Comparison of ENCODE assay signal across 1 cellular context in the genomic region with DNA sequence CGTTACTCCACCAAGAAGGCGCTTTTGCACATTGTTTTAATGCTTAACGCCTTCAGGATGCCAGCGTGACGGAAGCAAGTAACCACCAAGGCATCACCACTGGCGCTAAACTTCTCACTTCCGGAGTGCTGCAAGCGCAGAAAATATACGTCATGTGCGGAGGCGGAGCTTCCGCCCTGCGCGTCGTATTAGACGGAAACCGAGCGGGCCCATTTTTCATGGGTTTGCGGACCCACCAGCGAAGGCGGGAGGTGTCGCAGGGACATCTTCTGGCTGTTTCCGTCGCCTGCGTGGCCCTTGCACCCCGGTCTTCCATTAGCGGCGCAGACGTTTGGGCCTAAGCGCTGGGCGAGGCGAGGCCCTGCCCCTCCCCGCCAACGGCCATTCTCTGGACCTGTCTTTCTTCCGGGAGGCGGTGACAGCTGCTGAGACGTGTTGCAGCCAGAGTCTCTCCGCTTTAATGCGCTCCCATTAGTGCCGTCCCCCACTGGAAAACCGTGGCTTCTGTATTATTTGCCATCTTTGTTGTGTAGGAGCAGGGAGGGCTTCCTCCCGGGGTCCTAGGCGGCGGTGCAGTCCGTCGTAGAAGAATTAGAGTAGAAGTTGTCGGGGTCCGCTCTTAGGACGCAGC.
TF ChIP-seq lines count a peak whose summit lies in the region.

A gene (plus strand): TSS at position 403 of the 631 bp plus-strand sequence. CDS start 235 bp downstream, outside the sequence.

TF ChIP-seq in HepG2, 621 proteins besides CTCF, POLR2A, EP300 and RAD21 (continued from another document and continues in another):
- TF ChIP-seq ZKSCAN1 (IDR thresholded peaks at IDR 0.05; ENCODE audit: low read length) (peak; percentile 62; the same call in 1 of the 2 replicates), ZNF225 (CRISPR knock-in tag; IDR thresholded peaks at IDR 0.05) (peak; percentile 35; the same call in 1 of the 2 replicates), ZNF589 (CRISPR knock-in tag; conservative IDR thresholded peaks at IDR 0.05) (peak; percentile 46; the same call in 1 of the 2 replicates), HOXA7 (CRISPR knock-in tag; IDR thresholded peaks at IDR 0.05) (no peak), ISX (CRISPR knock-in tag; conservative IDR thresholded peaks at IDR 0.05) (no peak), ZNF615 (CRISPR knock-in tag; IDR thresholded peaks at IDR 0.05; ENCODE audit: borderline replicate concordance) (no peak), ZSCAN22 (CRISPR knock-in tag; IDR thresholded peaks at IDR 0.05) (no peak), ZNF10 (CRISPR knock-in tag; IDR thresholded peaks at IDR 0.05; ENCODE audit: borderline replicate concordance, low read depth) (no peak), PAF1 (CRISPR knock-in tag; IDR thresholded peaks at IDR 0.05) (no peak), SIX1 (CRISPR knock-in tag; IDR thresholded peaks at IDR 0.05; ENCODE audit: borderline replicate concordance) (0 out of 2 replicates have a peak, but pooled peaks have one; percentile 34), CHCHD3 (CRISPR knock-in tag; IDR thresholded peaks at IDR 0.05) (no peak), ONECUT2 (CRISPR knock-in tag; IDR thresholded peaks at IDR 0.05) (no peak), ZFYVE20 (CRISPR knock-in tag; IDR thresholded peaks at IDR 0.05; ENCODE audit: borderline replicate concordance, low read depth) (0 out of 2 replicates have a peak, but pooled peaks have one; percentile 42), MLLT10 (CRISPR knock-in tag; IDR thresholded peaks at IDR 0.05) (no peak), SMAD3 (CRISPR knock-in tag; IDR thresholded peaks at IDR 0.05) (peak; percentile 89)
- TF ChIP-seq, protein P1, sequence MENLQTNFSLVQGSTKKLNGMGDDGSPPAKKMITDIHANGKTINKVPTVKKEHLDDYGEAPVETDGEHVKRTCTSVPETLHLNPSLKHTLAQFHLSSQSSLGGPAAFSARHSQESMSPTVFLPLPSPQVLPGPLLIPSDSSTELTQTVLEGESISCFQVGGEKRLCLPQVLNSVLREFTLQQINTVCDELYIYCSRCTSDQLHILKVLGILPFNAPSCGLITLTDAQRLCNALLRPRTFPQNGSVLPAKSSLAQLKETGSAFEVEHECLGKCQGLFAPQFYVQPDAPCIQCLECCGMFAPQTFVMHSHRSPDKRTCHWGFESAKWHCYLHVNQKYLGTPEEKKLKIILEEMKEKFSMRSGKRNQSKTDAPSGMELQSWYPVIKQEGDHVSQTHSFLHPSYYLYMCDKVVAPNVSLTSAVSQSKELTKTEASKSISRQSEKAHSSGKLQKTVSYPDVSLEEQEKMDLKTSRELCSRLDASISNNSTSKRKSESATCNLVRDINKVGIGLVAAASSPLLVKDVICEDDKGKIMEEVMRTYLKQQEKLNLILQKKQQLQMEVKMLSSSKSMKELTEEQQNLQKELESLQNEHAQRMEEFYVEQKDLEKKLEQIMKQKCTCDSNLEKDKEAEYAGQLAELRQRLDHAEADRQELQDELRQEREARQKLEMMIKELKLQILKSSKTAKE (CRISPR knock-in tag; IDR thresholded peaks at IDR 0.05; ENCODE audit: borderline replicate concordance) = no peak; the same call in 1 of the 2 replicates
- TF ChIP-seq, protein P2, sequence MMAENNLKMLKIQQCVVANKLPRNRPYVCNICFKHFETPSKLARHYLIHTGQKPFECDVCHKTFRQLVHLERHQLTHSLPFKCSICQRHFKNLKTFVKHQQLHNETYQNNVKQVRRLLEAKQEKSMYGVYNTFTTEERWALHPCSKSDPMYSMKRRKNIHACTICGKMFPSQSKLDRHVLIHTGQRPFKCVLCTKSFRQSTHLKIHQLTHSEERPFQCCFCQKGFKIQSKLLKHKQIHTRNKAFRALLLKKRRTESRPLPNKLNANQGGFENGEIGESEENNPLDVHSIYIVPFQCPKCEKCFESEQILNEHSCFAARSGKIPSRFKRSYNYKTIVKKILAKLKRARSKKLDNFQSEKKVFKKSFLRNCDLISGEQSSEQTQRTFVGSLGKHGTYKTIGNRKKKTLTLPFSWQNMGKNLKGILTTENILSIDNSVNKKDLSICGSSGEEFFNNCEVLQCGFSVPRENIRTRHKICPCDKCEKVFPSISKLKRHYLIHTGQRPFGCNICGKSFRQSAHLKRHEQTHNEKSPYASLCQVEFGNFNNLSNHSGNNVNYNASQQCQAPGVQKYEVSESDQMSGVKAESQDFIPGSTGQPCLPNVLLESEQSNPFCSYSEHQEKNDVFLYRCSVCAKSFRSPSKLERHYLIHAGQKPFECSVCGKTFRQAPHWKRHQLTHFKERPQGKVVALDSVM (CRISPR knock-in tag; IDR thresholded peaks at IDR 0.05) = no peak
- TF ChIP-seq, protein P3, sequence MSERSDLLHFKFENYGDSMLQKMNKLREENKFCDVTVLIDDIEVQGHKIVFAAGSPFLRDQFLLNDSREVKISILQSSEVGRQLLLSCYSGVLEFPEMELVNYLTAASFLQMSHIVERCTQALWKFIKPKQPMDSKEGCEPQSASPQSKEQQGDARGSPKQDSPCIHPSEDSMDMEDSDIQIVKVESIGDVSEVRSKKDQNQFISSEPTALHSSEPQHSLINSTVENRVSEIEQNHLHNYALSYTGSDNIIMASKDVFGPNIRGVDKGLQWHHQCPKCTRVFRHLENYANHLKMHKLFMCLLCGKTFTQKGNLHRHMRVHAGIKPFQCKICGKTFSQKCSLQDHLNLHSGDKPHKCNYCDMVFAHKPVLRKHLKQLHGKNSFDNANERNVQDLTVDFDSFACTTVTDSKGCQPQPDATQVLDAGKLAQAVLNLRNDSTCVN (CRISPR knock-in tag; IDR thresholded peaks at IDR 0.05; ENCODE audit: borderline replicate concordance) = peak; percentile 20; the same call in 1 of the 2 replicates
- TF ChIP-seq, protein P4, sequence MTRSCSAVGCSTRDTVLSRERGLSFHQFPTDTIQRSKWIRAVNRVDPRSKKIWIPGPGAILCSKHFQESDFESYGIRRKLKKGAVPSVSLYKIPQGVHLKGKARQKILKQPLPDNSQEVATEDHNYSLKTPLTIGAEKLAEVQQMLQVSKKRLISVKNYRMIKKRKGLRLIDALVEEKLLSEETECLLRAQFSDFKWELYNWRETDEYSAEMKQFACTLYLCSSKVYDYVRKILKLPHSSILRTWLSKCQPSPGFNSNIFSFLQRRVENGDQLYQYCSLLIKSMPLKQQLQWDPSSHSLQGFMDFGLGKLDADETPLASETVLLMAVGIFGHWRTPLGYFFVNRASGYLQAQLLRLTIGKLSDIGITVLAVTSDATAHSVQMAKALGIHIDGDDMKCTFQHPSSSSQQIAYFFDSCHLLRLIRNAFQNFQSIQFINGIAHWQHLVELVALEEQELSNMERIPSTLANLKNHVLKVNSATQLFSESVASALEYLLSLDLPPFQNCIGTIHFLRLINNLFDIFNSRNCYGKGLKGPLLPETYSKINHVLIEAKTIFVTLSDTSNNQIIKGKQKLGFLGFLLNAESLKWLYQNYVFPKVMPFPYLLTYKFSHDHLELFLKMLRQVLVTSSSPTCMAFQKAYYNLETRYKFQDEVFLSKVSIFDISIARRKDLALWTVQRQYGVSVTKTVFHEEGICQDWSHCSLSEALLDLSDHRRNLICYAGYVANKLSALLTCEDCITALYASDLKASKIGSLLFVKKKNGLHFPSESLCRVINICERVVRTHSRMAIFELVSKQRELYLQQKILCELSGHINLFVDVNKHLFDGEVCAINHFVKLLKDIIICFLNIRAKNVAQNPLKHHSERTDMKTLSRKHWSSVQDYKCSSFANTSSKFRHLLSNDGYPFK (CRISPR knock-in tag; IDR thresholded peaks at IDR 0.05; ENCODE audit: borderline replicate concordance) = peak; percentile 96
- TF ChIP-seq, protein P5, sequence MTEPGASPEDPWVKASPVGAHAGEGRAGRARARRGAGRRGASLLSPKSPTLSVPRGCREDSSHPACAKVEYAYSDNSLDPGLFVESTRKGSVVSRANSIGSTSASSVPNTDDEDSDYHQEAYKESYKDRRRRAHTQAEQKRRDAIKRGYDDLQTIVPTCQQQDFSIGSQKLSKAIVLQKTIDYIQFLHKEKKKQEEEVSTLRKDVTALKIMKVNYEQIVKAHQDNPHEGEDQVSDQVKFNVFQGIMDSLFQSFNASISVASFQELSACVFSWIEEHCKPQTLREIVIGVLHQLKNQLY (CRISPR knock-in tag; IDR thresholded peaks at IDR 0.05) = 0 out of 2 replicates have a peak, but pooled peaks have one; percentile 26
- TF ChIP-seq, protein P6, sequence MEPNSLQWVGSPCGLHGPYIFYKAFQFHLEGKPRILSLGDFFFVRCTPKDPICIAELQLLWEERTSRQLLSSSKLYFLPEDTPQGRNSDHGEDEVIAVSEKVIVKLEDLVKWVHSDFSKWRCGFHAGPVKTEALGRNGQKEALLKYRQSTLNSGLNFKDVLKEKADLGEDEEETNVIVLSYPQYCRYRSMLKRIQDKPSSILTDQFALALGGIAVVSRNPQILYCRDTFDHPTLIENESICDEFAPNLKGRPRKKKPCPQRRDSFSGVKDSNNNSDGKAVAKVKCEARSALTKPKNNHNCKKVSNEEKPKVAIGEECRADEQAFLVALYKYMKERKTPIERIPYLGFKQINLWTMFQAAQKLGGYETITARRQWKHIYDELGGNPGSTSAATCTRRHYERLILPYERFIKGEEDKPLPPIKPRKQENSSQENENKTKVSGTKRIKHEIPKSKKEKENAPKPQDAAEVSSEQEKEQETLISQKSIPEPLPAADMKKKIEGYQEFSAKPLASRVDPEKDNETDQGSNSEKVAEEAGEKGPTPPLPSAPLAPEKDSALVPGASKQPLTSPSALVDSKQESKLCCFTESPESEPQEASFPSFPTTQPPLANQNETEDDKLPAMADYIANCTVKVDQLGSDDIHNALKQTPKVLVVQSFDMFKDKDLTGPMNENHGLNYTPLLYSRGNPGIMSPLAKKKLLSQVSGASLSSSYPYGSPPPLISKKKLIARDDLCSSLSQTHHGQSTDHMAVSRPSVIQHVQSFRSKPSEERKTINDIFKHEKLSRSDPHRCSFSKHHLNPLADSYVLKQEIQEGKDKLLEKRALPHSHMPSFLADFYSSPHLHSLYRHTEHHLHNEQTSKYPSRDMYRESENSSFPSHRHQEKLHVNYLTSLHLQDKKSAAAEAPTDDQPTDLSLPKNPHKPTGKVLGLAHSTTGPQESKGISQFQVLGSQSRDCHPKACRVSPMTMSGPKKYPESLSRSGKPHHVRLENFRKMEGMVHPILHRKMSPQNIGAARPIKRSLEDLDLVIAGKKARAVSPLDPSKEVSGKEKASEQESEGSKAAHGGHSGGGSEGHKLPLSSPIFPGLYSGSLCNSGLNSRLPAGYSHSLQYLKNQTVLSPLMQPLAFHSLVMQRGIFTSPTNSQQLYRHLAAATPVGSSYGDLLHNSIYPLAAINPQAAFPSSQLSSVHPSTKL (CRISPR knock-in tag; IDR thresholded peaks at IDR 0.05) = peak; percentile 74
- TF ChIP-seq, protein P7, sequence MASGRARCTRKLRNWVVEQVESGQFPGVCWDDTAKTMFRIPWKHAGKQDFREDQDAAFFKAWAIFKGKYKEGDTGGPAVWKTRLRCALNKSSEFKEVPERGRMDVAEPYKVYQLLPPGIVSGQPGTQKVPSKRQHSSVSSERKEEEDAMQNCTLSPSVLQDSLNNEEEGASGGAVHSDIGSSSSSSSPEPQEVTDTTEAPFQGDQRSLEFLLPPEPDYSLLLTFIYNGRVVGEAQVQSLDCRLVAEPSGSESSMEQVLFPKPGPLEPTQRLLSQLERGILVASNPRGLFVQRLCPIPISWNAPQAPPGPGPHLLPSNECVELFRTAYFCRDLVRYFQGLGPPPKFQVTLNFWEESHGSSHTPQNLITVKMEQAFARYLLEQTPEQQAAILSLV (CRISPR knock-in tag; IDR thresholded peaks at IDR 0.05; ENCODE audit: borderline replicate concordance) = no peak; the same call in 1 of the 2 replicates
- TF ChIP-seq, protein P8, sequence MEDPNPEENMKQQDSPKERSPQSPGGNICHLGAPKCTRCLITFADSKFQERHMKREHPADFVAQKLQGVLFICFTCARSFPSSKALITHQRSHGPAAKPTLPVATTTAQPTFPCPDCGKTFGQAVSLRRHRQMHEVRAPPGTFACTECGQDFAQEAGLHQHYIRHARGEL (CRISPR knock-in tag; IDR thresholded peaks at IDR 0.05) = no peak
- TF ChIP-seq, protein P9, sequence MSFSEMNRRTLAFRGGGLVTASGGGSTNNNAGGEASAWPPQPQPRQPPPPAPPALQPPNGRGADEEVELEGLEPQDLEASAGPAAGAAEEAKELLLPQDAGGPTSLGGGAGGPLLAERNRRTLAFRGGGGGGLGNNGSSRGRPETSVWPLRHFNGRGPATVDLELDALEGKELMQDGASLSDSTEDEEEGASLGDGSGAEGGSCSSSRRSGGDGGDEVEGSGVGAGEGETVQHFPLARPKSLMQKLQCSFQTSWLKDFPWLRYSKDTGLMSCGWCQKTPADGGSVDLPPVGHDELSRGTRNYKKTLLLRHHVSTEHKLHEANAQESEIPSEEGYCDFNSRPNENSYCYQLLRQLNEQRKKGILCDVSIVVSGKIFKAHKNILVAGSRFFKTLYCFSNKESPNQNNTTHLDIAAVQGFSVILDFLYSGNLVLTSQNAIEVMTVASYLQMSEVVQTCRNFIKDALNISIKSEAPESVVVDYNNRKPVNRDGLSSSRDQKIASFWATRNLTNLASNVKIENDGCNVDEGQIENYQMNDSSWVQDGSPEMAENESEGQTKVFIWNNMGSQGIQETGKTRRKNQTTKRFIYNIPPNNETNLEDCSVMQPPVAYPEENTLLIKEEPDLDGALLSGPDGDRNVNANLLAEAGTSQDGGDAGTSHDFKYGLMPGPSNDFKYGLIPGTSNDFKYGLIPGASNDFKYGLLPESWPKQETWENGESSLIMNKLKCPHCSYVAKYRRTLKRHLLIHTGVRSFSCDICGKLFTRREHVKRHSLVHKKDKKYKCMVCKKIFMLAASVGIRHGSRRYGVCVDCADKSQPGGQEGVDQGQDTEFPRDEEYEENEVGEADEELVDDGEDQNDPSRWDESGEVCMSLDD (CRISPR knock-in tag; IDR thresholded peaks at IDR 0.05; ENCODE audit: borderline replicate concordance) = peak; percentile 87
- TF ChIP-seq, protein P10, sequence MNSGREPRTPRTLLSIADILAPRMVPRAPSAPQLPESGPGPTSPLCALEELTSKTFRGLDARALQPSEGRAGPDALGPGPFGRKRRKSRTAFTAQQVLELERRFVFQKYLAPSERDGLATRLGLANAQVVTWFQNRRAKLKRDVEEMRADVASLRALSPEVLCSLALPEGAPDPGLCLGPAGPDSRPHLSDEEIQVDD (CRISPR knock-in tag; IDR thresholded peaks at IDR 0.05; ENCODE audit: borderline replicate concordance) = peak; percentile 40; the same call in 1 of the 2 replicates
- TF ChIP-seq, protein P11, sequence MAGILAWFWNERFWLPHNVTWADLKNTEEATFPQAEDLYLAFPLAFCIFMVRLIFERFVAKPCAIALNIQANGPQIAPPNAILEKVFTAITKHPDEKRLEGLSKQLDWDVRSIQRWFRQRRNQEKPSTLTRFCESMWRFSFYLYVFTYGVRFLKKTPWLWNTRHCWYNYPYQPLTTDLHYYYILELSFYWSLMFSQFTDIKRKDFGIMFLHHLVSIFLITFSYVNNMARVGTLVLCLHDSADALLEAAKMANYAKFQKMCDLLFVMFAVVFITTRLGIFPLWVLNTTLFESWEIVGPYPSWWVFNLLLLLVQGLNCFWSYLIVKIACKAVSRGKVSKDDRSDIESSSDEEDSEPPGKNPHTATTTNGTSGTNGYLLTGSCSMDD (CRISPR knock-in tag; IDR thresholded peaks at IDR 0.05) = no peak; the same call in 1 of the 2 replicates
